Comparison of ENCODE assay signal across 21 cellular contexts in genomic region chr4:48149971-48150370, GRCh38. TPM values are rescaled to one million over a fixed set of nuclear protein-coding genes. Genes with fewer than 3 reads are reported as not detected.
DNase-seq lines count a peak whose midpoint lies in the region; ATAC-seq, FAIRE-seq and TF ChIP-seq lines count a peak whose summit lies in the region.
"Had no signal": no experiment of that assay in that cellular context is flagged by ENCODE, and none has a peak within 500 bp of the region (broad histone marks: within the 10 kb centered on the region; RNA-seq: fewer than 3 reads in every experiment).

No MANE protein-coding gene starts in this region.

- TF ChIP-seq CTCF in A673 (conservative IDR thresholded peaks at IDR 0.05; ENCODE audit: low read depth, low read length) (no peak), K562 (IDR thresholded peaks at IDR 0.05 in 2 of 3, conservative IDR thresholded peaks at IDR 0.05 in 1 of 3; ENCODE audit: insufficient read depth in 2 of 3, low read depth in 1 of 3, low read length in 3 of 3) (no peak)

- H2BK5ac ChIP-seq in trophoblast cell (ENCODE audit: low read depth, low read length, poor library complexity), result no peak overlapping the region

- TF ChIP-seq EP300 in K562 (IDR thresholded peaks at IDR 0.05; ENCODE audit: low read length), result no peak

- H3K36me3 ChIP-seq in A673 (ENCODE audit: insufficient read depth, low read length, poor library complexity, severe bottlenecking) (no peaks in the 10 kb centered on the region), K562 (ENCODE audit: control insufficient read depth, insufficient read depth, low read length) (peaks cover 45% of the 10 kb centered on the region), trophoblast cell (ENCODE audit: control insufficient read depth in 1 of 2, insufficient read depth in 2 of 2, low read length in 2 of 2) (no peaks in the 10 kb centered on the region)

- H3K4me2 ChIP-seq in K562 (ENCODE audit: insufficient read depth, low read length) (no peak overlapping the region), trophoblast cell (ENCODE audit: low read length) (no peak overlapping the region)
- H3K4me2 ChIP-seq: A549, BLaER1 had no signal

- no peak overlapping the region for H4K91ac ChIP-seq in trophoblast cell (ENCODE audit: low read depth, low read length)

- no peak overlapping the region for H2BK120ac ChIP-seq in trophoblast cell (ENCODE audit: insufficient read depth, low read length, poor library complexity)

- H3K4me1 Mint-ChIP-seq in T-helper 1 cell treated with Interleukin-12 subunit alpha and Interleukin-12 subunit beta and Interleukin-4 antibody, amounts not matched to agents 30 μg/mL and 1 μg/mL, for 36 hours (ENCODE audit: low read depth), result no peaks in the 10 kb centered on the region
- H3K4me1 Mint-ChIP-seq: CD14-positive monocyte; CD4-positive, alpha-beta memory T cell; IgD-negative memory B cell had no signal

- no TSS peak for BruUV-seq in A673 (replicated peaks; lab: Mats Ljungman, UMichigan)
- BruUV-seq in K562 (replicated peaks; lab: Mats Ljungman, UMichigan), result no TSS peak

- POLR2A ChIA-PET in A673 (lab: Charles Lee; ENCODE audit: low non-redundant PET), result no interaction called here
- POLR2A ChIA-PET in K562 (lab: Yijun Ruan, JAX), result no interaction called here

- no peak for DNase-seq in T-helper 1 cell
- no peak for DNase-seq in A673 (ENCODE audit: low spot score)
- no peak for DNase-seq in K562 (ENCODE audit: extremely low read depth in 1 of 4, low spot score in 3 of 4)
- no peak for DNase-seq in trophoblast cell
- DNase-seq in GM19238 (ENCODE audit: insufficient read length, low spot score), result no peak
- DNase-seq in kidney tubule cell (ENCODE audit: low spot score), result no peak
- DNase-seq: CD4-positive, alpha-beta memory T cell; DMS153; DMS79; GF-D8; GOT3; H9; KG1 had no signal

- H4K8ac ChIP-seq in trophoblast cell (ENCODE audit: low read depth, low read length), result no peak overlapping the region

- no peak overlapping the region for H3K4ac ChIP-seq in trophoblast cell (ENCODE audit: low read depth, low read length)

- H3K4me3 ChIP-seq in A673 (ENCODE audit: low read depth, low read length, poor library complexity, severe bottlenecking) (no peak overlapping the region), K562 (no peak overlapping the region), trophoblast cell (ENCODE audit: low read depth, low read length) (no peak overlapping the region)
- H3K4me3 ChIP-seq: A549, BLaER1 had no signal

- H3K79me1 ChIP-seq in trophoblast cell (ENCODE audit: low read length), result no peaks in the 10 kb centered on the region

- peaks cover 6% of the 10 kb centered on the region for H3K36me3 Mint-ChIP-seq in T-helper 1 cell treated with Interleukin-12 subunit alpha and Interleukin-12 subunit beta and Interleukin-4 antibody, amounts not matched to agents 30 μg/mL and 1 μg/mL, for 36 hours (ENCODE audit: low read depth)

- CTCF ChIA-PET in A673 (lab: Charles Lee) (no interaction called here), K562 (lab: Yijun Ruan, JAX; ENCODE audit: low intra/inter-chr PET ratio) (no interaction called here)

- H3K9me3 ChIP-seq in A673 (ENCODE audit: low read depth, low read length, poor library complexity, severe bottlenecking), result peaks cover 18% of the 10 kb centered on the region
- H3K9me3 ChIP-seq in K562 (replicated peaks; ENCODE audit: control insufficient read depth, insufficient read depth, low read depth, low read length), result no peaks in the 10 kb centered on the region
- no peaks in the 10 kb centered on the region for H3K9me3 ChIP-seq in trophoblast cell (ENCODE audit: insufficient read depth, low read depth, low read length)
- H3K9me3 ChIP-seq: A549 had no signal

- H3K27ac Mint-ChIP-seq in T-helper 1 cell treated with Interleukin-12 subunit alpha and Interleukin-12 subunit beta and Interleukin-4 antibody, amounts not matched to agents 30 μg/mL and 1 μg/mL, for 36 hours, result peak overlapping the region; percentile 17
- H3K27ac Mint-ChIP-seq: CD4-positive, alpha-beta memory T cell; H9; IgD-negative memory B cell had no signal

- peak overlapping the region; percentile 97 for H3K23ac ChIP-seq in trophoblast cell (ENCODE audit: low read length)

- no peaks in the 10 kb centered on the region for H4K20me1 ChIP-seq in K562 (replicated peaks; ENCODE audit: control insufficient read depth, insufficient read depth, low read length)

- H2AK5ac ChIP-seq in trophoblast cell (ENCODE audit: low read length), result no peak overlapping the region

- H3K9ac ChIP-seq in K562 (ENCODE audit: insufficient read depth in 1 of 2, low read depth in 2 of 2, low read length in 2 of 2), result no peak overlapping the region
- H3K9ac ChIP-seq in trophoblast cell (ENCODE audit: low read length), result no peak overlapping the region
- H3K9ac ChIP-seq: BLaER1 had no signal

- H2AFZ ChIP-seq in K562 (ENCODE audit: low read depth, low read length), result no peak overlapping the region
- no peak overlapping the region for H2AFZ ChIP-seq in trophoblast cell (ENCODE audit: insufficient read depth, low read length, poor library complexity)

- H2BK12ac ChIP-seq in trophoblast cell (ENCODE audit: low read length), result no peak overlapping the region

- H3K4me1 ChIP-seq in A673 (ENCODE audit: insufficient read depth, low read length, poor library complexity, severe bottlenecking) (peaks cover 36% of the 10 kb centered on the region), K562 (replicated peaks in 1 of 2; ENCODE audit: control insufficient read depth in 2 of 2, insufficient read depth in 2 of 2, low read length in 2 of 2) (no peaks in the 10 kb centered on the region), trophoblast cell (ENCODE audit: control insufficient read depth in 1 of 2, insufficient read depth in 2 of 2, low read length in 2 of 2) (no peaks in the 10 kb centered on the region)
- H3K4me1 ChIP-seq: A549, BLaER1 had no signal

- H3K14ac ChIP-seq in trophoblast cell (ENCODE audit: low read length), result no peak overlapping the region

- no peak overlapping the region for H3K4me3 Mint-ChIP-seq in T-helper 1 cell treated with Interleukin-12 subunit alpha and Interleukin-12 subunit beta and Interleukin-4 antibody, amounts not matched to agents 30 μg/mL and 1 μg/mL, for 36 hours
- H3K4me3 Mint-ChIP-seq: CD14-positive monocyte; CD4-positive, alpha-beta memory T cell; H9; IgD-negative memory B cell had no signal

- H3K27me3 Mint-ChIP-seq in T-helper 1 cell treated with Interleukin-12 subunit alpha and Interleukin-12 subunit beta and Interleukin-4 antibody, amounts not matched to agents 30 μg/mL and 1 μg/mL, for 36 hours (ENCODE audit: low read depth), result no peaks in the 10 kb centered on the region
- H3K27me3 Mint-ChIP-seq: CD4-positive, alpha-beta memory T cell; IgD-negative memory B cell had no signal

- in situ Hi-C loops in K562 (cut with MboI), result loop anchor here (10.0 kb wide), 1 partner anchor 125 kb away; no protein-coding TSS in a partner anchor

- TF ChIP-seq POLR2A in K562 (conservative IDR thresholded peaks at IDR 0.05), result no peak

- H4K12ac ChIP-seq in trophoblast cell (ENCODE audit: low read depth, low read length), result no peak overlapping the region

- no peaks in the 10 kb centered on the region for H3K9me1 ChIP-seq in K562 (ENCODE audit: control insufficient read depth, insufficient read depth, low read length)

- H3K9me3 Mint-ChIP-seq in T-helper 1 cell treated with Interleukin-12 subunit alpha and Interleukin-12 subunit beta and Interleukin-4 antibody, amounts not matched to agents 30 μg/mL and 1 μg/mL, for 36 hours, result peaks cover 15% of the 10 kb centered on the region

- WGBS in K562 (ENCODE audit: insufficient coverage, low coverage, missing lambda C conversion rate), result 40% methylated on average over 1 of the region's 3 CpGs
- no CpG with 5 or more reads among the region's 3 CpGs for WGBS in trophoblast cell (ENCODE audit: extremely low coverage, insufficient coverage, insufficient read length)

- H3K79me2 ChIP-seq in K562 (ENCODE audit: control insufficient read depth, insufficient read depth, low read length), result no peaks in the 10 kb centered on the region
- H3K79me2 ChIP-seq in trophoblast cell (ENCODE audit: control insufficient read depth, insufficient read depth, low read length, poor library complexity), result no peaks in the 10 kb centered on the region

- ATAC-seq in K562, result no peak
- ATAC-seq: A549, HepG2 had no signal

- TF ChIP-seq RAD21 in K562 (CRISPR knock-in tag; conservative IDR thresholded peaks at IDR 0.05 in 1 of 2, IDR thresholded peaks at IDR 0.05 in 1 of 2), result no peak

- H3K27me3 ChIP-seq in A673 (replicated peaks; ENCODE audit: insufficient read depth, low read depth, low read length, poor library complexity) (no peaks in the 10 kb centered on the region), K562 (ENCODE audit: control insufficient read depth in 2 of 2, insufficient read depth in 2 of 2, low read length in 2 of 2) (no peaks in the 10 kb centered on the region), trophoblast cell (ENCODE audit: insufficient read depth, low read length) (no peaks in the 10 kb centered on the region)
- H3K27me3 ChIP-seq: BLaER1 had no signal

- no peak overlapping the region for H3K18ac ChIP-seq in trophoblast cell (ENCODE audit: low read length)

- H3K27ac ChIP-seq in A673 (ENCODE audit: low read depth, low read length, poor library complexity, severe bottlenecking) (peak overlapping the region; percentile 15), K562 (ENCODE audit: extremely low read depth, low read depth, low read length) (no peak overlapping the region; the same call in 2 of the 3 replicates), trophoblast cell (ENCODE audit: low read depth, low read length) (no peak overlapping the region)
- H3K27ac ChIP-seq: 22Rv1, A549, BLaER1 had no signal

- intact Hi-C loops in A673 (cut with micrococcal nuclease; ENCODE audit: unreplicated experiment) (loop anchor here (10.0 kb wide), 1 partner anchor 115 kb away; no protein-coding TSS in a partner anchor), K562 (cut with micrococcal nuclease) (no loop called here)

- FAIRE-seq in K562 (lab: Jason Lieb, UNC), result peak; percentile 44
- FAIRE-seq: A549, HepG2 had no signal

RNA-seq across cellular contexts. Expression of gene TXK, which starts 15.9 kb away (rescaled TPM):
- 1.4 and 2.0 TPM in 2 replicates for total RNA-seq in A673 (2021)
- 1.1 TPM in 2 replicates for total RNA-seq in K562 (2011; cell fraction: chromatin; rRNA removed; ENCODE audit: low replicate concordance)
- 0.17 TPM in 1 of 2 replicates, not detected in the other for total RNA-seq in K562 (2011; cell fraction: nucleolus; rRNA removed)
- total RNA-seq in K562 (2011; cell fraction: nucleoplasm; rRNA removed), result 0.95 and 1.5 TPM in 2 replicates
- total RNA-seq in K562 (2014; rRNA removed), result 0.61 TPM in 1 of 2 replicates, not detected in the other
- 0.36 and 0.64 TPM in 2 replicates for total RNA-seq in K562 (2014; rRNA removed; fragmentation: Illumina TruSeq; extraction: Trizol)
- total RNA-seq in K562 (2015; rRNA removed; fragmentation: Illumina TruSeq; extraction: Trizol), result 1.1 TPM in 2 replicates
- 0.40 and 0.67 TPM in 2 replicates for total RNA-seq in K562 (2021)
- 0.25 and 0.60 TPM in 2 replicates for polyA plus RNA-seq in K562 (2011; rRNA removed)
- 0.04 and 0.31 TPM in 2 replicates for polyA plus RNA-seq in K562 (2011; cell fraction: cytosol; rRNA removed)
- polyA plus RNA-seq in K562 (2011; cell fraction: nucleus; rRNA removed), result 0.90 and 2.1 TPM in 2 replicates
- 0.51 and 1.6 TPM in 2 replicates for polyA plus RNA-seq in K562 (2012)
- polyA plus RNA-seq in K562 (2014; fragmentation: Illumina TruSeq; extraction: Trizol), result 0.66 and 0.91 TPM in 2 replicates
- polyA plus RNA-seq in K562 (2014; fragmentation: Nextera tagmentation; extraction: Ambion mirVana), result under 1 TPM; 0.24 to 0.51 TPM
- 0.16 and 0.77 TPM in 2 replicates for polyA plus RNA-seq in K562 (2014; rRNA removed)
- polyA minus RNA-seq in K562 (2011; rRNA and poly(A)+ RNA removed), result 0.28 and 1.1 TPM in 2 replicates
- 1.7 TPM in 1 of 2 replicates, not detected in the other for polyA minus RNA-seq in K562 (2011; cell fraction: cytosol; rRNA and poly(A)+ RNA removed)
- polyA minus RNA-seq in K562 (2011; cell fraction: nucleus; rRNA and poly(A)+ RNA removed), result 0.27 and 1.2 TPM in 2 replicates
- 0.34 and 0.43 TPM in 2 replicates for polyA plus RNA-seq in trophoblast cell (2013)
- total RNA-seq: HepG2 had no signal
- polyA plus RNA-seq: AG04450, HepG2 had no signal
